ENCODE assay signal across 21 cellular contexts in genomic region chr13:20099319-20099718, GRCh38.
"Had no signal": no experiment of that assay in that cellular context is flagged by ENCODE, and none has a peak within 500 bp of the region (broad histone marks: within the 10 kb centered on the region; RNA-seq: fewer than 3 reads in every experiment).

No MANE protein-coding gene starts in this region.

- H3K27ac ChIP-seq: foreskin keratinocyte, sigmoid colon, transverse colon had no signal

- H3K4me3 ChIP-seq: mucosa of descending colon, sigmoid colon, smooth muscle cell, transverse colon had no signal

- DNase-seq: activated CD4-positive, alpha-beta T cell treated with anti-CD3 and anti-CD28 coated beads, Interleukin-2, amount 10 ng/mL, durations not matched to agents 7 days and 5 days; activated CD8-positive, alpha-beta T cell treated with anti-CD3 and anti-CD28 coated beads, Interleukin-2, amount 10 ng/mL, durations not matched to agents 7 days and 5 days; activated gamma-delta T cell; activated naive CD4-positive, alpha-beta T cell treated with anti-CD3 and anti-CD28 coated beads, Interleukin-2, amount 50 U/mL, for 16 hours; activated naive CD8-positive, alpha-beta T cell treated with anti-CD3 and anti-CD28 coated beads, Interleukin-2, amount 50 U/mL, for 24 hours; effector CD4-positive, alpha-beta T cell; foreskin keratinocyte; islet precursor cell; left colon; mucosa of descending colon; nephron progenitor cell; occipital lobe; sigmoid colon; stimulated activated CD4-positive, alpha-beta T cell treated with anti-CD3 and anti-CD28 coated beads, Interleukin-2, amount 100 ng/mL, for 48 hours; stimulated activated CD8-positive, alpha-beta memory T cell treated with anti-CD3 and anti-CD28 coated beads, Interleukin-4, amount 100 ng/mL, for 48 hours; stimulated activated naive B cell treated with anti-CD40 and anti-IgM and Interleukin-4, amounts not matched to agents 10 μg/mL and 1 μg/mL and 100 μg/mL, for 72 hours; T1000; transverse colon had no signal

- FAIRE-seq: urothelium cell line had no signal

- H3K4me2 ChIP-seq: smooth muscle cell had no signal

- H3K36me3 ChIP-seq: sigmoid colon, transverse colon had no signal

- H3K9me3 ChIP-seq: mucosa of descending colon, sigmoid colon, transverse colon had no signal

- ATAC-seq: activated CD4-positive, CD25-positive, alpha-beta regulatory T cell treated with anti-CD3 and anti-CD28 coated beads, Interleukin-2, amount 50 U/mL, for 24 hours; activated CD8-positive, alpha-beta T cell treated with anti-CD3 and anti-CD28 coated beads, Interleukin-2, amount 10 ng/mL, durations not matched to agents 7 days and 5 days; activated naive CD8-positive, alpha-beta T cell treated with anti-CD3 and anti-CD28 coated beads, Interleukin-2, amount 50 U/mL, for 24 hours; foreskin keratinocyte; left colon; mucosa of descending colon; stimulated activated naive B cell treated with anti-CD40 and anti-IgM and Interleukin-4, amounts not matched to agents 10 μg/mL and 1 μg/mL and 100 μg/mL, for 72 hours had no signal

- H3K4me1 ChIP-seq: sigmoid colon, transverse colon had no signal
